In the genomic region with DNA sequence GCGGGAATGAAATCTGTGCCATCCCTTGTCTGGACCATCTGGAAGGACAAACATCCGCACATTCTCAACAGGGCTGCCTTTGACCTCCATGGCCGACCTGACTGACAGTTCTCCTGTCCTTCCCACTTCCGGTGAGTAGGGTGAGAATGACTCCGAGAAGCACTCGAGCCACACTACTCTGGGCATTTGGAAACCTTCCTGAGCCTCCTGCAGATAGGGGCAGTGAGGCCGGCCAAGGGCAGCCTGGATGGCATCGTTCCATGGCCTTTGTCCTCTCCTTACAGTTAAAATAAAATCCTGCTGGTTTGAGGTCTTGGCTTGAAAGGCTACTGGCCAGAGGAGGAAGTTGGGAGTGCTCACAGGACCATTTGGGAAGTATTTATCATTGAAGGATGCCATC, we compare ENCODE assay signal across 1 cellular context.
TF ChIP-seq lines count a peak whose summit lies in the region.

No MANE protein-coding gene starts in this region.

TF ChIP-seq in H1, 55 proteins besides CTCF, POLR2A, EP300 and RAD21:
- TF ChIP-seq, protein P1, sequence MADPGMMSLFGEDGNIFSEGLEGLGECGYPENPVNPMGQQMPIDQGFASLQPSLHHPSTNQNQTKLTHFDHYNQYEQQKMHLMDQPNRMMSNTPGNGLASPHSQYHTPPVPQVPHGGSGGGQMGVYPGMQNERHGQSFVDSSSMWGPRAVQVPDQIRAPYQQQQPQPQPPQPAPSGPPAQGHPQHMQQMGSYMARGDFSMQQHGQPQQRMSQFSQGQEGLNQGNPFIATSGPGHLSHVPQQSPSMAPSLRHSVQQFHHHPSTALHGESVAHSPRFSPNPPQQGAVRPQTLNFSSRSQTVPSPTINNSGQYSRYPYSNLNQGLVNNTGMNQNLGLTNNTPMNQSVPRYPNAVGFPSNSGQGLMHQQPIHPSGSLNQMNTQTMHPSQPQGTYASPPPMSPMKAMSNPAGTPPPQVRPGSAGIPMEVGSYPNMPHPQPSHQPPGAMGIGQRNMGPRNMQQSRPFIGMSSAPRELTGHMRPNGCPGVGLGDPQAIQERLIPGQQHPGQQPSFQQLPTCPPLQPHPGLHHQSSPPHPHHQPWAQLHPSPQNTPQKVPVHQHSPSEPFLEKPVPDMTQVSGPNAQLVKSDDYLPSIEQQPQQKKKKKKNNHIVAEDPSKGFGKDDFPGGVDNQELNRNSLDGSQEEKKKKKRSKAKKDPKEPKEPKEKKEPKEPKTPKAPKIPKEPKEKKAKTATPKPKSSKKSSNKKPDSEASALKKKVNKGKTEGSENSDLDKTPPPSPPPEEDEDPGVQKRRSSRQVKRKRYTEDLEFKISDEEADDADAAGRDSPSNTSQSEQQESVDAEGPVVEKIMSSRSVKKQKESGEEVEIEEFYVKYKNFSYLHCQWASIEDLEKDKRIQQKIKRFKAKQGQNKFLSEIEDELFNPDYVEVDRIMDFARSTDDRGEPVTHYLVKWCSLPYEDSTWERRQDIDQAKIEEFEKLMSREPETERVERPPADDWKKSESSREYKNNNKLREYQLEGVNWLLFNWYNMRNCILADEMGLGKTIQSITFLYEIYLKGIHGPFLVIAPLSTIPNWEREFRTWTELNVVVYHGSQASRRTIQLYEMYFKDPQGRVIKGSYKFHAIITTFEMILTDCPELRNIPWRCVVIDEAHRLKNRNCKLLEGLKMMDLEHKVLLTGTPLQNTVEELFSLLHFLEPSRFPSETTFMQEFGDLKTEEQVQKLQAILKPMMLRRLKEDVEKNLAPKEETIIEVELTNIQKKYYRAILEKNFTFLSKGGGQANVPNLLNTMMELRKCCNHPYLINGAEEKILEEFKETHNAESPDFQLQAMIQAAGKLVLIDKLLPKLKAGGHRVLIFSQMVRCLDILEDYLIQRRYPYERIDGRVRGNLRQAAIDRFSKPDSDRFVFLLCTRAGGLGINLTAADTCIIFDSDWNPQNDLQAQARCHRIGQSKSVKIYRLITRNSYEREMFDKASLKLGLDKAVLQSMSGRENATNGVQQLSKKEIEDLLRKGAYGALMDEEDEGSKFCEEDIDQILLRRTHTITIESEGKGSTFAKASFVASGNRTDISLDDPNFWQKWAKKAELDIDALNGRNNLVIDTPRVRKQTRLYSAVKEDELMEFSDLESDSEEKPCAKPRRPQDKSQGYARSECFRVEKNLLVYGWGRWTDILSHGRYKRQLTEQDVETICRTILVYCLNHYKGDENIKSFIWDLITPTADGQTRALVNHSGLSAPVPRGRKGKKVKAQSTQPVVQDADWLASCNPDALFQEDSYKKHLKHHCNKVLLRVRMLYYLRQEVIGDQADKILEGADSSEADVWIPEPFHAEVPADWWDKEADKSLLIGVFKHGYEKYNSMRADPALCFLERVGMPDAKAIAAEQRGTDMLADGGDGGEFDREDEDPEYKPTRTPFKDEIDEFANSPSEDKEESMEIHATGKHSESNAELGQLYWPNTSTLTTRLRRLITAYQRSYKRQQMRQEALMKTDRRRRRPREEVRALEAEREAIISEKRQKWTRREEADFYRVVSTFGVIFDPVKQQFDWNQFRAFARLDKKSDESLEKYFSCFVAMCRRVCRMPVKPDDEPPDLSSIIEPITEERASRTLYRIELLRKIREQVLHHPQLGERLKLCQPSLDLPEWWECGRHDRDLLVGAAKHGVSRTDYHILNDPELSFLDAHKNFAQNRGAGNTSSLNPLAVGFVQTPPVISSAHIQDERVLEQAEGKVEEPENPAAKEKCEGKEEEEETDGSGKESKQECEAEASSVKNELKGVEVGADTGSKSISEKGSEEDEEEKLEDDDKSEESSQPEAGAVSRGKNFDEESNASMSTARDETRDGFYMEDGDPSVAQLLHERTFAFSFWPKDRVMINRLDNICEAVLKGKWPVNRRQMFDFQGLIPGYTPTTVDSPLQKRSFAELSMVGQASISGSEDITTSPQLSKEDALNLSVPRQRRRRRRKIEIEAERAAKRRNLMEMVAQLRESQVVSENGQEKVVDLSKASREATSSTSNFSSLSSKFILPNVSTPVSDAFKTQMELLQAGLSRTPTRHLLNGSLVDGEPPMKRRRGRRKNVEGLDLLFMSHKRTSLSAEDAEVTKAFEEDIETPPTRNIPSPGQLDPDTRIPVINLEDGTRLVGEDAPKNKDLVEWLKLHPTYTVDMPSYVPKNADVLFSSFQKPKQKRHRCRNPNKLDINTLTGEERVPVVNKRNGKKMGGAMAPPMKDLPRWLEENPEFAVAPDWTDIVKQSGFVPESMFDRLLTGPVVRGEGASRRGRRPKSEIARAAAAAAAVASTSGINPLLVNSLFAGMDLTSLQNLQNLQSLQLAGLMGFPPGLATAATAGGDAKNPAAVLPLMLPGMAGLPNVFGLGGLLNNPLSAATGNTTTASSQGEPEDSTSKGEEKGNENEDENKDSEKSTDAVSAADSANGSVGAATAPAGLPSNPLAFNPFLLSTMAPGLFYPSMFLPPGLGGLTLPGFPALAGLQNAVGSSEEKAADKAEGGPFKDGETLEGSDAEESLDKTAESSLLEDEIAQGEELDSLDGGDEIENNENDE (IDR thresholded peaks at IDR 0.05; ENCODE audit: insufficient replicate concordance, low read length) = no peak
- TF ChIP-seq SIRT6 (IDR thresholded peaks at IDR 0.05; ENCODE audit: low read length) (no peak), ASH2L (IDR thresholded peaks at IDR 0.05; ENCODE audit: low read length) (no peak), CHD1 (IDR thresholded peaks at IDR 0.05; ENCODE audit: low read depth, low read length) (no peak), KDM5A (IDR thresholded peaks at IDR 0.05; ENCODE audit: low read length) (no peak), HDAC2 (IDR thresholded peaks at IDR 0.05; ENCODE audit: borderline replicate concordance in 1 of 2, low read depth in 2 of 2, low read length in 2 of 2) (no peak), PHF8 (conservative IDR thresholded peaks at IDR 0.05; ENCODE audit: low read depth, low read length) (no peak), EGR1 (IDR thresholded peaks at IDR 0.05; ENCODE audit: borderline replicate concordance, low read depth, low read length) (no peak), KDM4A (IDR thresholded peaks at IDR 0.05; ENCODE audit: low read depth, low read length, severe bottlenecking) (no peak), EZH2 (IDR thresholded peaks at IDR 0.05; ENCODE audit: low read depth, low read length, severe bottlenecking) (no peak), GABPA (IDR thresholded peaks at IDR 0.05; ENCODE audit: borderline replicate concordance, insufficient read depth, low read length) (no peak)
- TF ChIP-seq, protein P2, sequence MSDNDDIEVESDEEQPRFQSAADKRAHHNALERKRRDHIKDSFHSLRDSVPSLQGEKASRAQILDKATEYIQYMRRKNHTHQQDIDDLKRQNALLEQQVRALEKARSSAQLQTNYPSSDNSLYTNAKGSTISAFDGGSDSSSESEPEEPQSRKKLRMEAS (IDR thresholded peaks at IDR 0.05) = no peak
